Comparison of ENCODE assay signal across 21 cellular contexts in the genomic region with DNA sequence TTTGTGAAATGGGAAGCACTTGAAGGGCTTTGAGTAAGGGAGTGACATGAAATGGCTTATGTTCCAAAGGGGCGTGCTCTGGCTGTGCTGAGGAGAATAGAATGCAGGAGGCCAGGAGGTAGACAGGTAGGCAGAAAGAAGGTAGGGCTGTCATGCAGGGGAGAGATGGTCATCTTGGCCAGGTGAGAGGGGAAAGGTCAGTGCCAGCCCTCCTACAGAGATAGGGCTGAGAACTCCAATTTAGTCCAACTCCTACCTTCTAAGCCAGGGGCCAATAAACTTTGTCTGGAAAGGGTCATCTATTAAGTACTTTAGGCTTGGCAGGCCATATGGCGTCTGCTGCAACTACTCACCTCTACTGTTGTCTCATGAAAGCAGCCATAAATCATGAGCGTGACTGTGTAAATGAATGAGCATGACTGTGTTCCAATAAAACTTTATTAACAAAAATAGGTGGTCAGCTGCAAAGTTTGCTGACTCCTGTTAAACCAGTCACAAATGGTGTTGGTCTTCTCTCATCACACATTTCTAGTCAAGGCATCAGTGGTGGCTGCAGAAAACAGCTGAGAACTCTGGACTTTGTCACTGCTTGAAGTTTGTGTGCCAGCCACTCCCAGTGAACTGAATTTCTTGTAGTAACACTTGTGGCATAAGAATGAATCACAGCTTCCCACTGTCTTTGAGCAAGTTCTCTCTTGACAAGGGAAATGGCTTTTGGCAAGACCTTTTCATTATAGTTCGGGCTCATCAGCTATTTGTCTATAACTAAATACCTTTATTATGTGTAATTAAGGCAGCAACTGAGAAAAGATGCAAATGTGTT. TPM values are rescaled to one million over a fixed set of nuclear protein-coding genes. Genes with fewer than 3 reads are reported as not detected.
DNase-seq lines count a peak whose midpoint lies in the region; ATAC-seq and TF ChIP-seq lines count a peak whose summit lies in the region.
"Had no signal": no experiment of that assay in that cellular context is flagged by ENCODE, and none has a peak within 500 bp of the region (broad histone marks: within the 10 kb centered on the region; RNA-seq: fewer than 3 reads in every experiment).

No MANE protein-coding gene starts in this region.

- 56 to 58% methylated on average over 4 of the region's 4 CpGs for WGBS in GM23248 (ENCODE audit: low coverage in 1 of 2, low lambda C conversion rate in 2 of 2, missing lambda C conversion rate in 2 of 2), 2 experiments

- TF ChIP-seq CTCF in epithelial cell of esophagus (IDR thresholded peaks at IDR 0.05; ENCODE audit: insufficient read depth, low read depth, low read length, missing control alignments): no peak

- H2AFZ ChIP-seq in GM23248: no peak overlapping the region
- H2AFZ ChIP-seq: PC-9 had no signal

- H3K4me3 ChIP-seq in GM23248 (no peak overlapping the region), epithelial cell of esophagus (ENCODE audit: low read length) (no peak overlapping the region)
- H3K4me3 ChIP-seq: left ventricle myocardium inferior, PC-9 had no signal

- H3K9me2 ChIP-seq in GM23248 (ENCODE audit: insufficient read depth): no peaks in the 10 kb centered on the region

- H3K9me3 Mint-ChIP-seq in activated T-helper 17 cell treated with anti-CD3 and anti-CD28 coated beads, Interleukin-2, amount 50 U/mL, for 72 hours: no peaks in the 10 kb centered on the region
- H3K9me3 Mint-ChIP-seq: dendritic cell treated with granulocyte-macrophage colony-stimulating factor and Interleukin-4, amounts not matched to agents 40 ng/mL and 50 ng/mL, for 4 days had no signal

- peak; percentile 52 for DNase-seq in GM23248
- DNase-seq in NCI-H82 (lab: John Stamatoyannopoulos, UW): peak; percentile 95
- DNase-seq in epithelial cell of esophagus (ENCODE audit: low read depth): peak; percentile 97
- DNase-seq in myocyte (ENCODE audit: low read depth): peak; percentile 91
- no peak for DNase-seq in activated effector memory CD4-positive, alpha-beta T cell treated with Interleukin-2 at 50 U/mL for 16 hours
- DNase-seq: activated CD4-positive, alpha-beta T cell treated with anti-CD3 and anti-CD28 coated beads for 4 hours; activated CD8-positive, alpha-beta memory T cell treated with anti-CD3 and anti-CD28 coated beads, Interleukin-2, amount 10 ng/mL, durations not matched to agents 7 days and 5 days; DND-41; KG1; left ventricle myocardium inferior; NCI-H1105; NCI-H748 treated with DMSO at 0.1 percent for 48 hours; PC-9; retina; T1000 had no signal

- ATAC-seq in GM19397 (IDR thresholded peaks at IDR 0.05; ENCODE audit: unreplicated experiment) (no peak), GM21576 (IDR thresholded peaks at IDR 0.05; ENCODE audit: unreplicated experiment) (no peak)
- no peak for ATAC-seq in activated T-helper 17 cell treated with anti-CD3 and anti-CD28 coated beads, Interleukin-2, amount 50 U/mL, for 72 hours (replicated peaks)
- ATAC-seq: activated CD8-positive, alpha-beta memory T cell treated with anti-CD3 and anti-CD28 coated beads, Interleukin-2, amount 10 ng/mL, durations not matched to agents 7 days and 5 days had no signal

- H3K4me1 Mint-ChIP-seq in activated T-helper 17 cell treated with anti-CD3 and anti-CD28 coated beads, Interleukin-2, amount 50 U/mL, for 72 hours: peaks cover 18% of the 10 kb centered on the region

- H3K27ac ChIP-seq in GM23248: no peak overlapping the region
- H3K27ac ChIP-seq: left ventricle myocardium inferior, PC-9 had no signal

- H3K36me3 ChIP-seq in GM23248 (ENCODE audit: low read depth): no peaks in the 10 kb centered on the region
- H3K36me3 ChIP-seq: left ventricle myocardium inferior had no signal

- H3K4me3 Mint-ChIP-seq in activated T-helper 17 cell treated with anti-CD3 and anti-CD28 coated beads, Interleukin-2, amount 50 U/mL, for 72 hours: no peak overlapping the region
- H3K4me3 Mint-ChIP-seq: activated CD8-positive, alpha-beta memory T cell treated with anti-CD3 and anti-CD28 coated beads, Interleukin-2, amount 10 ng/mL, durations not matched to agents 7 days and 5 days; CD4-positive, alpha-beta memory T cell; dendritic cell treated with granulocyte-macrophage colony-stimulating factor and Interleukin-4, amounts not matched to agents 40 ng/mL and 50 ng/mL, for 4 days had no signal

- in situ Hi-C loops in GM23248 (cut with MboI): no loop called here

- no peak overlapping the region for H3K9ac ChIP-seq in GM23248

- H3K79me2 ChIP-seq in GM23248 (ENCODE audit: insufficient read depth): no peaks in the 10 kb centered on the region

- no peaks in the 10 kb centered on the region for H3K4me1 ChIP-seq in GM23248 (ENCODE audit: insufficient read depth)
- H3K4me1 ChIP-seq: left ventricle myocardium inferior had no signal

- no peaks in the 10 kb centered on the region for H3K27me3 Mint-ChIP-seq in activated T-helper 17 cell treated with anti-CD3 and anti-CD28 coated beads, Interleukin-2, amount 50 U/mL, for 72 hours

- H3K4me2 ChIP-seq in GM23248 (ENCODE audit: unreplicated experiment): no peak overlapping the region
- H3K4me2 ChIP-seq: PC-9 had no signal

- H3K27ac Mint-ChIP-seq in activated T-helper 17 cell treated with anti-CD3 and anti-CD28 coated beads, Interleukin-2, amount 50 U/mL, for 72 hours: no peak overlapping the region
- H3K27ac Mint-ChIP-seq: activated CD8-positive, alpha-beta memory T cell treated with anti-CD3 and anti-CD28 coated beads, Interleukin-2, amount 10 ng/mL, durations not matched to agents 7 days and 5 days; dendritic cell treated with granulocyte-macrophage colony-stimulating factor and Interleukin-4, amounts not matched to agents 40 ng/mL and 50 ng/mL, for 4 days had no signal

- H3K27me3 ChIP-seq in GM23248 (replicated peaks; ENCODE audit: insufficient read depth): peaks cover 16% of the 10 kb centered on the region

- no peaks in the 10 kb centered on the region for H3K36me3 Mint-ChIP-seq in activated T-helper 17 cell treated with anti-CD3 and anti-CD28 coated beads, Interleukin-2, amount 50 U/mL, for 72 hours (ENCODE audit: low read depth)
- H3K36me3 Mint-ChIP-seq: activated CD8-positive, alpha-beta memory T cell treated with anti-CD3 and anti-CD28 coated beads, Interleukin-2, amount 10 ng/mL, durations not matched to agents 7 days and 5 days; CD4-positive, alpha-beta memory T cell had no signal

- H3K9me3 ChIP-seq in GM23248 (ENCODE audit: low read depth): no peaks in the 10 kb centered on the region
- H3K9me3 ChIP-seq: left ventricle myocardium inferior had no signal

- no peaks in the 10 kb centered on the region for H3F3A ChIP-seq in GM23248 (ENCODE audit: insufficient read depth)

- H4K20me1 ChIP-seq in GM23248 (ENCODE audit: insufficient read depth): no peaks in the 10 kb centered on the region

RNA-seq across cellular contexts. Expression of a gene that starts 32.0 kb away (rescaled TPM):
- total RNA-seq in GM23248 (2014; rRNA removed; shearing (Covaris generic)): not detected in 2 replicates
- polyA plus RNA-seq in GM23248 (2016; fragmentation: Nextera tagmentation; extraction: Ambion mirVana): not detected in 2 replicates
- not detected in 2 replicates for total RNA-seq in myocyte
- polyA plus RNA-seq in myocyte (2012): not detected
- 100 to 1,000 TPM; 303 to 473 TPM for total RNA-seq in activated T-helper 17 cell treated with anti-CD3 and anti-CD28 coated beads, Interleukin-2, amount 50 U/mL, for 72 hours
- total RNA-seq: endothelial cell of umbilical vein, PC-9 had no signal
- polyA plus RNA-seq: endothelial cell of umbilical vein had no signal

RNA-seq across cellular contexts. Expression of a gene that starts 54.7 kb away (rescaled TPM):
- 0.22 and 0.51 TPM in 2 replicates for total RNA-seq in GM23248 (2014; rRNA removed; shearing (Covaris generic))
- 0.08 and 0.34 TPM in 2 replicates for polyA plus RNA-seq in GM23248 (2016; fragmentation: Nextera tagmentation; extraction: Ambion mirVana)
- total RNA-seq in myocyte: 3.8 and 4.2 TPM in 2 replicates
- polyA plus RNA-seq in myocyte (2012): 2.7 TPM
- total RNA-seq in activated T-helper 17 cell treated with anti-CD3 and anti-CD28 coated beads, Interleukin-2, amount 50 U/mL, for 72 hours: 1 to 10 TPM; 2.1 to 10.0 TPM
- polyA plus RNA-seq: CD4-positive, alpha-beta memory T cell had no signal

Comparison
In these comparisons a context has a peak if more than half of its experiments do, and no peak if none do; other contexts are left out.
1. RNA of a gene that starts 32.0 kb away (total RNA-seq): 303 to 473 TPM in activated T-helper 17 cell treated with anti-CD3 and anti-CD28 coated beads, Interleukin-2, amount 50 U/mL, for 72 hours; not detected in GM23248 and not detected in myocyte; every median in the first group is over 100 times any median in the second.